Comparison of ENCODE assay signal across 9 cellular contexts in the genomic region with DNA sequence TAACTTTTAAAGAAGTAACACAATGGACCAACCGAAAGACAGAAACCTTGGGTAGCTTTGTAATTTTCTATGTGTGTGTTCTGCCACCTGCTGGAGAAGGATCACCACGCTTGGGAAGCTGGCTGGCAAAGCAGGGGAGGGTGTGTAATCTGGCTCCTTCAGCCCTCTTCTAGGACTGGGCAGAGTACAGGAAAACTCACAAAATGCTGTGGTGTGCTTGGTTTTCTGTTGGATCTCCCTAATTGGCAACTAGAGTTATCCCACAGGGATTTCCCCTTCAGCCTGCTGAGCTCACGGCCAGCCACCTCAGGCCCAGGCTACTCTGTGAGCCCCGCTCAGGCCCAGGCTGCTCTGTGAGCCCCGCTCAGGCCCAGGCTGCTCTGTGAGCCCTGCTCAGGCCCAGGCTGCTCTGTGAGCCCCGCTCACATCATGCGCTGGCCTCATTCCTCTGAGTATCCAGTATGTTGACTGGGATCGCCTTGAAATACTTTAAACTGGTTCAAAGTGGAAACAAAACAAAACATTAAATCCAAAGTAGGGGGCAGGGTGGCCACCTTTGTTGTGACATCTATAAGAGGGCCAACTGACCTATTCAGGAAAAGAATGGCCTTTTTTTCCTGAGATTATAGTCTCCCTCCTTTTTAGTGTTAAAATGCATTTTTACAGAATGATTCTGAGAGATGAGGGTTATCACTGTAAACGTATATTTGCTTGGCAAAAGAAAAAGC. TPM values are rescaled to one million over a fixed set of nuclear protein-coding genes. Genes with fewer than 3 reads are reported as not detected.
DNase-seq lines count a peak whose midpoint lies in the region; ATAC-seq and TF ChIP-seq lines count a peak whose summit lies in the region.
"Had no signal": no experiment of that assay in that cellular context is flagged by ENCODE, and none has a peak within 500 bp of the region (broad histone marks: within the 10 kb centered on the region; RNA-seq: fewer than 3 reads in every experiment).

No MANE protein-coding gene starts in this region.

- H3K27me3 Mint-ChIP-seq in CD4-positive, alpha-beta T cell = no peaks in the 10 kb centered on the region

- WGBS in tibial nerve, 2 donors = 39 to 53% methylated on average over 8 to 9 of the region's 9 CpGs

- TF ChIP-seq POLR2A in tibial nerve (IDR thresholded peaks at IDR 0.05) = no peak

- H3K4me1 Mint-ChIP-seq in CD4-positive, alpha-beta T cell (ENCODE audit: low read depth) = no peaks in the 10 kb centered on the region

- ATAC-seq in CD4-positive, alpha-beta T cell (ENCODE audit: poor library complexity) = peak; percentile 68
- ATAC-seq in GM19452 (IDR thresholded peaks at IDR 0.05; ENCODE audit: unreplicated experiment) = peak; percentile 34

- H3K36me3 Mint-ChIP-seq in CD4-positive, alpha-beta T cell (ENCODE audit: low read depth) = no peaks in the 10 kb centered on the region

- intact Hi-C loops in CD4-positive, alpha-beta T cell (cut with DNase I, micrococcal nuclease) = loop anchor here (5.0 kb wide), 2 partner anchors 48 to 53 kb away; a partner anchor contains a TSS
- intact Hi-C loops in PC-9 (cut with micrococcal nuclease; ENCODE audit: unreplicated experiment) = loop anchor here (1.0 to 10.0 kb wide), 8 partner anchors 127 to 1600 kb away; a partner anchor contains a TSS

- CTCF ChIA-PET in CD4-positive, alpha-beta T cell (lab: Charles Lee) = interaction anchor here (0.6 to 2.2 kb wide), 10 partner anchors 31 to 856 kb away, joined by 3 to 19 read pairs (median 4); no protein-coding TSS in a partner anchor
- CTCF ChIA-PET in PC-9 (lab: Charles Lee) = interaction anchor here (0.5 to 1.6 kb wide), 5 partner anchors 76 to 929 kb away, joined by 3 to 15 read pairs (median 4); no protein-coding TSS in a partner anchor

- H3K9me3 ChIP-seq in CD4-positive, alpha-beta T cell (ENCODE audit: control insufficient read depth, low read length) = no peaks in the 10 kb centered on the region
- H3K9me3 ChIP-seq in HUES6 (ENCODE audit: control insufficient read depth, insufficient read depth, low read depth, low read length) (no peaks in the 10 kb centered on the region), PC-9 (ENCODE audit: insufficient read depth, low read depth) (peaks cover 3% of the 10 kb centered on the region; the same call in 1 of the 2 replicates), tibial nerve (no peaks in the 10 kb centered on the region)

- no peak overlapping the region for H3K4me2 ChIP-seq in PC-9

- H3K4me1 ChIP-seq in HUES6 (ENCODE audit: control insufficient read depth, insufficient read depth, low read length) (peaks cover 19% of the 10 kb centered on the region; the same call in 1 of the 2 replicates), PC-9 (replicated peaks; ENCODE audit: insufficient read depth) (peaks cover 20% of the 10 kb centered on the region), tibial nerve (peaks cover 0 to 43% (median 7%) of the 10 kb centered on the region in 4 donors)

- POLR2A ChIA-PET in CD4-positive, alpha-beta T cell (lab: Charles Lee) = interaction anchor here (0.8 to 1.3 kb wide), 5 partner anchors 179 to 380 kb away, joined by 3 to 7 read pairs (median 3); no protein-coding TSS in a partner anchor
- POLR2A ChIA-PET in PC-9 (lab: Charles Lee; ENCODE audit: unreplicated experiment) = interaction anchor here (0.6 kb wide), 2 partner anchors 1004 to 1278 kb away, joined by 3 read pairs; no protein-coding TSS in a partner anchor

- H3K79me2 ChIP-seq in PC-9 (ENCODE audit: low read depth) = no peaks in the 10 kb centered on the region

- peak; percentile 20 to 50 (median 32) for DNase-seq in CD4-positive, alpha-beta T cell
- peak; percentile 35 to 45 for DNase-seq in PC-9
- peak; percentile 14 for DNase-seq in activated effector memory CD4-positive, alpha-beta T cell treated with Interleukin-2 at 50 U/mL for 16 hours
- peak; percentile 68 for DNase-seq in foreskin melanocyte
- DNase-seq in nucleus accumbens (lab: John Stamatoyannopoulos, UW) = peak in 51 of 56 donors; percentile 8 to 86 (median 51)
- DNase-seq in tibial nerve (ENCODE audit: low spot score in 2 of 2) = peak; percentile 62 to 82

- H3K4me3 Mint-ChIP-seq in CD4-positive, alpha-beta T cell = no peak overlapping the region
- H3K4me3 Mint-ChIP-seq: T-helper 1 cell treated with Interleukin-12 subunit alpha and Interleukin-12 subunit beta and Interleukin-4 antibody, amounts not matched to agents 30 μg/mL and 1 μg/mL, for 36 hours had no signal

- no TSS peak for BruUV-seq in PC-9 (replicated peaks; lab: Mats Ljungman, UMichigan)

- H3K27me3 ChIP-seq in CD4-positive, alpha-beta T cell (ENCODE audit: control insufficient read depth, insufficient read depth, low read length) = no peaks in the 10 kb centered on the region
- H3K27me3 ChIP-seq in HUES6 (ENCODE audit: control insufficient read depth, insufficient read depth, low read length) = no peaks in the 10 kb centered on the region
- no peaks in the 10 kb centered on the region for H3K27me3 ChIP-seq in PC-9 (ENCODE audit: insufficient read depth, low read depth)
- H3K27me3 ChIP-seq in tibial nerve = no peaks in the 10 kb centered on the region

- no peak overlapping the region for H3K27ac ChIP-seq in CD4-positive, alpha-beta T cell (ENCODE audit: low read depth, low read length)
- H3K27ac ChIP-seq in HUES6 (ENCODE audit: low read depth, low read length) (0 out of 2 replicates have a peak overlapping the region, but pooled peaks have one; percentile 10), PC-9 (no peak overlapping the region), tibial nerve (peak overlapping the region; percentile 3 to 85 (median 66))

- no peaks in the 10 kb centered on the region for H3K36me3 ChIP-seq in HUES6 (ENCODE audit: control insufficient read depth, insufficient read depth, low read length)
- no peaks in the 10 kb centered on the region for H3K36me3 ChIP-seq in PC-9 (ENCODE audit: low read depth)
- no peaks in the 10 kb centered on the region for H3K36me3 ChIP-seq in tibial nerve

- H3F3A ChIP-seq in PC-9 (ENCODE audit: insufficient read depth, low read depth) = peaks cover 4% of the 10 kb centered on the region; the same call in 1 of the 2 replicates

- no peaks in the 10 kb centered on the region for H4K20me1 ChIP-seq in PC-9 (ENCODE audit: insufficient read depth)

- no peak overlapping the region for H3K27ac Mint-ChIP-seq in CD4-positive, alpha-beta T cell
- H3K27ac Mint-ChIP-seq: T-helper 1 cell treated with Interleukin-12 subunit alpha and Interleukin-12 subunit beta and Interleukin-4 antibody, amounts not matched to agents 30 μg/mL and 1 μg/mL, for 36 hours had no signal

- H3K9me2 ChIP-seq in PC-9 (ENCODE audit: insufficient read depth) = no peaks in the 10 kb centered on the region

- no peak overlapping the region for H2AFZ ChIP-seq in PC-9

- no peaks in the 10 kb centered on the region for H3K9me3 Mint-ChIP-seq in CD4-positive, alpha-beta T cell
- H3K9me3 Mint-ChIP-seq: T-helper 1 cell treated with Interleukin-12 subunit alpha and Interleukin-12 subunit beta and Interleukin-4 antibody, amounts not matched to agents 30 μg/mL and 1 μg/mL, for 36 hours had no signal

- H3K4me3 ChIP-seq in HUES6 (ENCODE audit: low read depth, low read length) = no peak overlapping the region
- no peak overlapping the region for H3K4me3 ChIP-seq in PC-9
- no peak overlapping the region for H3K4me3 ChIP-seq in tibial nerve

- peak in 1 of 2 donors; percentile 15 for TF ChIP-seq EP300 in tibial nerve (IDR thresholded peaks at IDR 0.05)

- no peak overlapping the region for H3K9ac ChIP-seq in HUES6 (ENCODE audit: low read length)

- TF ChIP-seq CTCF in CD4-positive, alpha-beta T cell (IDR thresholded peaks at IDR 0.05) = peak; percentile 66
- TF ChIP-seq CTCF in PC-9 (conservative IDR thresholded peaks at IDR 0.05) (peak; percentile 75), tibial nerve (IDR thresholded peaks at IDR 0.05) (peak; percentile 70 to 84 (median 73))

RNA-seq across cellular contexts. Expression of a gene that starts 52.0 kb away (rescaled TPM):
- total RNA-seq in CD4-positive, alpha-beta T cell = not detected
- total RNA-seq in PC-9 (2021) (not detected in 2 replicates), tibial nerve (not detected)

RNA-seq across cellular contexts. Expression of a gene that starts 53.3 kb away (rescaled TPM):
- total RNA-seq in CD4-positive, alpha-beta T cell = not detected
- total RNA-seq in PC-9 (2021) = not detected in 2 replicates
- total RNA-seq in tibial nerve = not detected

Comparison
In these comparisons a context has a peak if more than half of its experiments do, and no peak if none do; other contexts are left out.
1. DNase-seq: peak in every context shown above with its lines; median percentile 72 in tibial nerve; 68 in foreskin melanocyte; 51 in nucleus accumbens; 40 in PC-9; 32 in CD4-positive, alpha-beta T cell; 14 in activated effector memory CD4-positive, alpha-beta T cell treated with Interleukin-2 at 50 U/mL for 16 hours.
2. H3K27ac ChIP-seq: peak in HUES6 (single experiment) and tibial nerve (4 of 4); none in CD4-positive, alpha-beta T cell (single experiment) and PC-9 (single experiment).
3. Peak in every context shown above with its lines, with median percentiles within 50 percentile points of each other: CTCF ChIP-seq.